In genomic region chr12:618626-619025, GRCh38 we compare ENCODE assay signal across 31 cellular contexts. TPM values are rescaled to one million over a fixed set of nuclear protein-coding genes. Genes with fewer than 3 reads are reported as not detected.
DNase-seq lines count a peak whose midpoint lies in the region; ATAC-seq, FAIRE-seq and TF ChIP-seq lines count a peak whose summit lies in the region.
"Had no signal": no experiment of that assay in that cellular context is flagged by ENCODE, and none has a peak within 500 bp of the region (broad histone marks: within the 10 kb centered on the region; RNA-seq: fewer than 3 reads in every experiment).

No MANE protein-coding gene starts in this region.

- no peaks in the 10 kb centered on the region for H3K9me3 ChIP-seq in A549
- no peaks in the 10 kb centered on the region for H3K9me3 ChIP-seq in HAP-1
- H3K9me3 ChIP-seq: SJSA1, stomach, tibial artery had no signal

- H3K4me3 Mint-ChIP-seq in activated CD8-positive, alpha-beta T cell treated with anti-CD3 and anti-CD28 coated beads, Interleukin-2, amount 10 ng/mL, durations not matched to agents 7 days and 5 days: no peak overlapping the region
- no peak overlapping the region for H3K4me3 Mint-ChIP-seq in activated CD8-positive, alpha-beta T cell treated with anti-CD3 and anti-CD28 coated beads for 36 hours
- peak overlapping the region; percentile 58 for H3K4me3 Mint-ChIP-seq in natural killer cell treated with Interleukin-12 subunit alpha and Interleukin-12 subunit beta and Interleukin-15 and Interleukin-18, amount 100 ng/mL, for 72 hours
- H3K4me3 Mint-ChIP-seq: CD8-positive, alpha-beta memory T cell; neural progenitor cell; T-cell had no signal

- POLR2A ChIA-PET in activated CD8-positive, alpha-beta T cell treated with anti-CD3 and anti-CD28 coated beads, Interleukin-2, amount 10 ng/mL, durations not matched to agents 7 days and 5 days (lab: Charles Lee): interaction anchor here (3.2 kb wide), 1 partner anchor 133 kb away, joined by 17 read pairs; the partner anchor contains the start of gene WNK1
- POLR2A ChIA-PET in activated CD8-positive, alpha-beta T cell treated with anti-CD3 and anti-CD28 coated beads for 36 hours (lab: Charles Lee): interaction anchor here (0.6 to 2.4 kb wide), 5 partner anchors 18 to 235 kb away, joined by 3 to 7 read pairs (median 4); no protein-coding TSS in a partner anchor
- POLR2A ChIA-PET in A549 (lab: Yijun Ruan, JAX): no interaction called here

- peak overlapping the region; percentile 77 for H3K27ac Mint-ChIP-seq in activated CD8-positive, alpha-beta T cell treated with anti-CD3 and anti-CD28 coated beads, Interleukin-2, amount 10 ng/mL, durations not matched to agents 7 days and 5 days
- H3K27ac Mint-ChIP-seq in activated CD8-positive, alpha-beta T cell treated with anti-CD3 and anti-CD28 coated beads for 36 hours: no peak overlapping the region
- H3K27ac Mint-ChIP-seq in natural killer cell treated with Interleukin-12 subunit alpha and Interleukin-12 subunit beta and Interleukin-15 and Interleukin-18, amount 100 ng/mL, for 72 hours: peak overlapping the region; percentile 72 to 93
- H3K27ac Mint-ChIP-seq: progenitor cell of endocrine pancreas had no signal

- in situ Hi-C loops in HAP-1 (cut with MboI; ENCODE audit: low sequenced_read_pairs): no loop called here

- H3K27me3 Mint-ChIP-seq in activated CD8-positive, alpha-beta T cell treated with anti-CD3 and anti-CD28 coated beads, Interleukin-2, amount 10 ng/mL, durations not matched to agents 7 days and 5 days (ENCODE audit: low read depth): no peaks in the 10 kb centered on the region
- H3K27me3 Mint-ChIP-seq in activated CD8-positive, alpha-beta T cell treated with anti-CD3 and anti-CD28 coated beads for 36 hours: no peaks in the 10 kb centered on the region
- H3K27me3 Mint-ChIP-seq in natural killer cell treated with Interleukin-12 subunit alpha and Interleukin-12 subunit beta and Interleukin-15 and Interleukin-18, amount 100 ng/mL, for 72 hours: no peaks in the 10 kb centered on the region
- H3K27me3 Mint-ChIP-seq: CD8-positive, alpha-beta memory T cell; T-cell had no signal

- no peak for TF ChIP-seq EP300 in A549 (IDR thresholded peaks at IDR 0.05)

- no peak for FAIRE-seq in A549 (lab: Jason Lieb, UNC)
- FAIRE-seq: kidney, RCC 7860 had no signal

- no peak overlapping the region for H3K4me2 ChIP-seq in A549
- H3K4me2 ChIP-seq: neural progenitor cell had no signal

- no peak for TF ChIP-seq RAD21 in A549 (conservative IDR thresholded peaks at IDR 0.05 in 1 of 2, IDR thresholded peaks at IDR 0.05 in 1 of 2)

- peaks cover 87% of the 10 kb centered on the region for H3K4me1 Mint-ChIP-seq in activated CD8-positive, alpha-beta T cell treated with anti-CD3 and anti-CD28 coated beads, Interleukin-2, amount 10 ng/mL, durations not matched to agents 7 days and 5 days (ENCODE audit: low read depth)
- H3K4me1 Mint-ChIP-seq in activated CD8-positive, alpha-beta T cell treated with anti-CD3 and anti-CD28 coated beads for 36 hours (ENCODE audit: low read depth): peaks cover 42% of the 10 kb centered on the region
- peaks cover 51 to 62% of the 10 kb centered on the region in 2 donors for H3K4me1 Mint-ChIP-seq in natural killer cell treated with Interleukin-12 subunit alpha and Interleukin-12 subunit beta and Interleukin-15 and Interleukin-18, amount 100 ng/mL, for 72 hours (ENCODE audit: low read depth in 2 of 2)

- intact Hi-C loops in activated CD8-positive, alpha-beta T cell treated with anti-CD3 and anti-CD28 coated beads for 36 hours (cut with micrococcal nuclease): no loop called here

- CTCF ChIA-PET in activated CD8-positive, alpha-beta T cell treated with anti-CD3 and anti-CD28 coated beads, Interleukin-2, amount 10 ng/mL, durations not matched to agents 7 days and 5 days (lab: Charles Lee): interaction anchor here (1.0 to 2.9 kb wide), 7 partner anchors 8 to 196 kb away, joined by 3 to 33 read pairs (median 4); partner anchors contain the start of gene WNK1
- CTCF ChIA-PET in activated CD8-positive, alpha-beta T cell treated with anti-CD3 and anti-CD28 coated beads for 36 hours (lab: Charles Lee): interaction anchor here (0.7 to 3.6 kb wide), 2 partner anchors 31 to 132 kb away, joined by 3 to 15 read pairs; no protein-coding TSS in a partner anchor
- CTCF ChIA-PET in A549 (lab: Yijun Ruan, JAX): interaction anchor here (1.8 kb wide), 1 partner anchor 42 kb away, joined by 9 read pairs; no protein-coding TSS in a partner anchor

- H3K36me3 Mint-ChIP-seq in activated CD8-positive, alpha-beta T cell treated with anti-CD3 and anti-CD28 coated beads, Interleukin-2, amount 10 ng/mL, durations not matched to agents 7 days and 5 days (ENCODE audit: low read depth): no peaks in the 10 kb centered on the region
- no peaks in the 10 kb centered on the region for H3K36me3 Mint-ChIP-seq in activated CD8-positive, alpha-beta T cell treated with anti-CD3 and anti-CD28 coated beads for 36 hours (ENCODE audit: low read depth)
- H3K36me3 Mint-ChIP-seq in natural killer cell treated with Interleukin-12 subunit alpha and Interleukin-12 subunit beta and Interleukin-15 and Interleukin-18, amount 100 ng/mL, for 72 hours: no peaks in the 10 kb centered on the region
- H3K36me3 Mint-ChIP-seq: CD8-positive, alpha-beta memory T cell; neural progenitor cell; T-cell had no signal

- WGBS in A549 (ENCODE audit: missing lambda C conversion rate): 87% methylated on average over 6 of the region's 6 CpGs

- DNase-seq in activated CD8-positive, alpha-beta T cell treated with anti-CD3 and anti-CD28 coated beads, Interleukin-2, amount 10 ng/mL, durations not matched to agents 7 days and 5 days: no peak
- no peak for DNase-seq in activated CD8-positive, alpha-beta T cell treated with anti-CD3 and anti-CD28 coated beads for 36 hours
- DNase-seq in A549 (ENCODE audit: low read depth in 1 of 2, low spot score in 1 of 2) (no peak), NCI-H2029 treated with DMSO at 0.1 percent for 48 hours (lab: John Stamatoyannopoulos, UW) (peak; percentile 24), HAP-1 (ENCODE audit: low spot score in 2 of 2) (no peak), NCI-H1092 treated with DMSO at 0.1 percent for 48 hours (lab: John Stamatoyannopoulos, UW) (no peak)
- no peak for DNase-seq in natural killer cell treated with Interleukin-12 subunit alpha and Interleukin-12 subunit beta and Interleukin-15 and Interleukin-18, amount 100 ng/mL, for 72 hours (ENCODE audit: low spot score)
- DNase-seq: activated CD4-positive, CD25-positive, alpha-beta regulatory T cell treated with anti-CD3 and anti-CD28 coated beads, Interleukin-2, amount 50 U/mL, for 72 hours; activated naive CD4-positive, alpha-beta T cell treated with Interleukin-2 at 50 U/mL for 16 hours; activated T-cell treated with anti-CD3 and anti-CD28 coated beads, Interleukin-2, amount 50 U/mL, for 48 hours; amygdala; CD8-positive, alpha-beta memory T cell; DMS 273 treated with DMSO at 0.1 percent for 48 hours; glutamatergic neuron; GOT3; IMR-90; kidney; mammary epithelial cell; NCI-H1092; NCI-H187; NCI-H526 treated with DMSO at 0.1 percent for 48 hours; stomach; tibial artery had no signal

- no peaks in the 10 kb centered on the region for H3K9me3 Mint-ChIP-seq in activated CD8-positive, alpha-beta T cell treated with anti-CD3 and anti-CD28 coated beads, Interleukin-2, amount 10 ng/mL, durations not matched to agents 7 days and 5 days (ENCODE audit: insufficient read depth)
- no peaks in the 10 kb centered on the region for H3K9me3 Mint-ChIP-seq in activated CD8-positive, alpha-beta T cell treated with anti-CD3 and anti-CD28 coated beads for 36 hours
- no peaks in the 10 kb centered on the region for H3K9me3 Mint-ChIP-seq in natural killer cell treated with Interleukin-12 subunit alpha and Interleukin-12 subunit beta and Interleukin-15 and Interleukin-18, amount 100 ng/mL, for 72 hours
- H3K9me3 Mint-ChIP-seq: CD8-positive, alpha-beta memory T cell; neural progenitor cell; T-cell had no signal

- no peaks in the 10 kb centered on the region for H3K27me3 ChIP-seq in HAP-1 (ENCODE audit: low read depth)
- H3K27me3 ChIP-seq: neural progenitor cell, SJSA1, stomach, tibial artery had no signal

- TF ChIP-seq POLR2A in A549 (IDR thresholded peaks at IDR 0.05; ENCODE audit: low read length): no peak

- H3K4me3 ChIP-seq in A549 (no peak overlapping the region), HAP-1 (no peak overlapping the region)
- H3K4me3 ChIP-seq: neural progenitor cell, SJSA1, stomach, tibial artery had no signal

- ATAC-seq in activated CD8-positive, alpha-beta T cell treated with anti-CD3 and anti-CD28 coated beads, Interleukin-2, amount 10 ng/mL, durations not matched to agents 7 days and 5 days: no peak
- no peak for ATAC-seq in activated CD8-positive, alpha-beta T cell treated with anti-CD3 and anti-CD28 coated beads for 36 hours
- no peak for ATAC-seq in A549
- ATAC-seq in natural killer cell treated with Interleukin-12 subunit alpha and Interleukin-12 subunit beta and Interleukin-15 and Interleukin-18, amount 100 ng/mL, for 72 hours: no peak
- ATAC-seq in HG03439 (IDR thresholded peaks at IDR 0.05; ENCODE audit: unreplicated experiment): no peak

- H3K36me3 ChIP-seq in HAP-1 (replicated peaks): no peaks in the 10 kb centered on the region
- H3K36me3 ChIP-seq: neural progenitor cell, SJSA1, stomach, tibial artery had no signal

- H3K4me1 ChIP-seq in A549: peaks cover 41% of the 10 kb centered on the region
- no peaks in the 10 kb centered on the region for H3K4me1 ChIP-seq in HAP-1
- H3K4me1 ChIP-seq: SJSA1, tibial artery had no signal

- peak overlapping the region; percentile 12 to 74; a peak in 4 of 6 replicates for H3K27ac ChIP-seq in A549
- H3K27ac ChIP-seq: epithelial cell of prostate, neural progenitor cell, SJSA1, tibial artery had no signal

- no peak for TF ChIP-seq CTCF in activated CD8-positive, alpha-beta T cell treated with anti-CD3 and anti-CD28 coated beads for 36 hours (IDR thresholded peaks at IDR 0.05)
- TF ChIP-seq CTCF in A549 (IDR thresholded peaks at IDR 0.05): no peak

RNA-seq across cellular contexts. Expression of gene NINJ2, which starts 44.6 kb away (rescaled TPM):
- 10 to 100 TPM in 1 of 2 experiments, 1 to 10 TPM in 1; 8.0 to 10.6 TPM for total RNA-seq in activated CD8-positive, alpha-beta T cell treated with anti-CD3 and anti-CD28 coated beads, Interleukin-2, amount 10 ng/mL, durations not matched to agents 7 days and 5 days
- total RNA-seq in activated CD8-positive, alpha-beta T cell treated with anti-CD3 and anti-CD28 coated beads for 36 hours: 1 to 10 TPM; 2.2 to 2.5 TPM
- polyA plus RNA-seq in A549 (2011; rRNA removed) (1.2 and 1.7 TPM in 2 replicates), A549 (2017; fragmentation: RNase III; extraction: RNeasy Plus Mini Kit Qiagen cat#74134 plus additional on column Dnase treatment) (0.67 to 0.76 TPM (median 0.70 TPM) in 3 replicates)
- 1.2 and 1.5 TPM in 2 replicates for polyA plus RNA-seq in A549 (2012; cell fraction: cytosol; rRNA removed)
- polyA plus RNA-seq in A549 (2012; cell fraction: nucleus; rRNA removed): 0.82 and 0.83 TPM in 2 replicates
- 1.6 and 2.7 TPM in 2 replicates for polyA minus RNA-seq in A549 (2011; rRNA and poly(A)+ RNA removed)
- total RNA-seq in natural killer cell treated with Interleukin-12 subunit alpha and Interleukin-12 subunit beta and Interleukin-15 and Interleukin-18, amount 100 ng/mL, for 72 hours: 10 to 100 TPM in 1 of 2 donors, 1 to 10 TPM in 1; 8.6 to 15.3 TPM
- total RNA-seq: A172, IMR-90, SJSA1 had no signal
- polyA plus RNA-seq: IMR-90 had no signal
